In genomic region chr2:195758846-195759245, GRCh38 we compare ENCODE assay signal across 34 cellular contexts.
"Had no signal": no experiment of that assay in that cellular context is flagged by ENCODE, and none has a peak within 500 bp of the region (broad histone marks: within the 10 kb centered on the region; RNA-seq: fewer than 3 reads in every experiment).

No MANE protein-coding gene starts in this region.

- H3K4me2 ChIP-seq: KMS-11 had no signal

- H3K9ac ChIP-seq: KMS-11 had no signal

- DNase-seq: Karpas-422, Kasumi-1, MG63, MM.1S, MV-4-11, NCI-H1048, NCI-H1092, NCI-H1092 treated with DMSO at 0.1 percent for 48 hours, NCI-H1105, NCI-H1105 treated with DMSO at 0.1 percent for 48 hours, NCI-H1417, NCI-H1417 treated with DMSO at 0.1 percent for 48 hours, NCI-H1436, NCI-H1436 treated with DMSO at 0.1 percent for 48 hours, NCI-H146, NCI-H1694, NCI-H1694 treated with DMSO at 0.1 percent for 48 hours, NCI-H187, NCI-H187 treated with DMSO at 0.1 percent for 48 hours, NCI-H1930, NCI-H2029, NCI-H2081, NCI-H2081 treated with DMSO at 0.1 percent for 48 hours, NCI-H2107, NCI-H2171, NCI-H2171 treated with DMSO at 0.1 percent for 48 hours, NCI-H2227 treated with DMSO at 0.1 percent for 48 hours, NCI-H226, NCI-H345, NCI-H446, NCI-H446 treated with DMSO at 0.1 percent for 48 hours, NCI-H510A, NCI-H510A treated with DMSO at 0.1 percent for 48 hours had no signal

- H3K27ac ChIP-seq: KMS-11 had no signal

- H3K9me3 ChIP-seq: MG63 had no signal

- H3K4me3 ChIP-seq: MG63 had no signal

- H3K36me3 ChIP-seq: MG63 had no signal

- H3K27me3 ChIP-seq: MG63 had no signal
